Comparison of ENCODE assay signal across 9 cellular contexts in the genomic region with DNA sequence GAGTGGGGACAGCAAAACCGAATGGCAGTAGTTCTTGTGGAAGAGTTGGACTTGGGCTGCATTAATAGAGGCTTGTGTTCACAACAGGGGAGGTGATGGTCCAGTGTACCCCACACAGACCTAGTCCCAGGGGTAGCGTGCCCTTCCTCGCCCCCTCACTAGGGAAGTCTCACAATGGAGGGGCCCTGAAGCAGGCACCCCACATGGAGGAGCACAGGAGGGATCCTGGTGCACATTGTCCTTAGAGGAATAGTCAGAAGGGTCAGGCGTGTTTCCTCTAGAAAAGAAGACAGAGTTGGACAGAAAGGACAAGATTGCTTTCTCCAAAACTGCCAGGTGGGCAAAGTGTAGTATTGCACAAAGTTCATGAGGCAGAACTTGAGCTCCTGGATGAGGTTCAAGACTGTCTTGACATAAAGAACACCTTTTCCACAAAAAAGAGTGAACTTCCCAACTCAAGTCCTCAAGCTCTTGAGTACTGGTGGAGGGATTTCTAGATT. TPM values are rescaled to one million over a fixed set of nuclear protein-coding genes. Genes with fewer than 3 reads are reported as not detected.
DNase-seq lines count a peak whose midpoint lies in the region; ATAC-seq, FAIRE-seq and TF ChIP-seq lines count a peak whose summit lies in the region.
"Had no signal": no experiment of that assay in that cellular context is flagged by ENCODE, and none has a peak within 500 bp of the region (broad histone marks: within the 10 kb centered on the region; RNA-seq: fewer than 3 reads in every experiment).

No MANE protein-coding gene starts in this region.

- intact Hi-C loops in kidney (cut with DNase I) = no loop called here

- H3K4me1 Mint-ChIP-seq in activated CD8-positive, alpha-beta memory T cell treated with anti-CD3 and anti-CD28 coated beads, Interleukin-2, amount 10 ng/mL, durations not matched to agents 7 days and 5 days = peaks cover 3% of the 10 kb centered on the region
- peaks cover 42% of the 10 kb centered on the region for H3K4me1 Mint-ChIP-seq in type B pancreatic cell (ENCODE audit: unreplicated experiment)

- H3K27me3 Mint-ChIP-seq in activated CD8-positive, alpha-beta memory T cell treated with anti-CD3 and anti-CD28 coated beads, Interleukin-2, amount 10 ng/mL, durations not matched to agents 7 days and 5 days = no peaks in the 10 kb centered on the region
- no peaks in the 10 kb centered on the region for H3K27me3 Mint-ChIP-seq in type B pancreatic cell

- H3K9me3 ChIP-seq in WERI-Rb-1 (ENCODE audit: severe bottlenecking) (no peaks in the 10 kb centered on the region), kidney (ENCODE audit: control insufficient read depth in 1 of 2, low read length in 2 of 2) (no peaks in the 10 kb centered on the region)

- H3K36me3 Mint-ChIP-seq in activated CD8-positive, alpha-beta memory T cell treated with anti-CD3 and anti-CD28 coated beads, Interleukin-2, amount 10 ng/mL, durations not matched to agents 7 days and 5 days = no peaks in the 10 kb centered on the region
- peaks cover 13% of the 10 kb centered on the region for H3K36me3 Mint-ChIP-seq in type B pancreatic cell

- H3K9ac ChIP-seq in kidney (ENCODE audit: low read length in 2 of 2) = peak overlapping the region in 1 of 2 donors; percentile 54

- H3K4me3 ChIP-seq in WERI-Rb-1 (ENCODE audit: low read depth, low read length) = peak overlapping the region; percentile 69
- peak overlapping the region in 1 of 2 donors; percentile 10 for H3K4me3 ChIP-seq in kidney (ENCODE audit: low read length in 2 of 2)

- FAIRE-seq in kidney (lab: Jason Lieb, UNC) = no peak

- peaks cover 49 to 51% of the 10 kb centered on the region in 2 donors for H3K4me1 ChIP-seq in kidney (ENCODE audit: control insufficient read depth in 1 of 2, insufficient read depth in 1 of 2, low read depth in 1 of 2, low read length in 2 of 2)

- H3K36me3 ChIP-seq in WERI-Rb-1 (peaks cover 10% of the 10 kb centered on the region; the same call in 1 of the 2 replicates), kidney (ENCODE audit: control insufficient read depth in 1 of 2, insufficient read depth in 2 of 2, low read length in 2 of 2) (peaks cover 17 to 30% of the 10 kb centered on the region in 2 donors)

- CTCF ChIA-PET in activated CD8-positive, alpha-beta memory T cell treated with anti-CD3 and anti-CD28 coated beads, Interleukin-2, amount 10 ng/mL, durations not matched to agents 7 days and 5 days (lab: Charles Lee) = interaction anchor here (0.7 to 6.3 kb wide), 33 partner anchors 8 to 623 kb away, joined by 3 to 95 read pairs (median 5); a partner anchor contains a TSS

- no peak overlapping the region for H3K27ac ChIP-seq in WERI-Rb-1
- H3K27ac ChIP-seq in kidney (ENCODE audit: low read depth in 2 of 2, low read length in 2 of 2) = peak overlapping the region; percentile 94 to 96

- ATAC-seq in activated CD8-positive, alpha-beta memory T cell treated with anti-CD3 and anti-CD28 coated beads, Interleukin-2, amount 10 ng/mL, durations not matched to agents 7 days and 5 days = peak; percentile 10

- H3K27ac Mint-ChIP-seq in activated CD8-positive, alpha-beta memory T cell treated with anti-CD3 and anti-CD28 coated beads, Interleukin-2, amount 10 ng/mL, durations not matched to agents 7 days and 5 days = no peak overlapping the region
- peak overlapping the region; percentile 69 for H3K27ac Mint-ChIP-seq in type B pancreatic cell

- no peak for DNase-seq in activated CD8-positive, alpha-beta memory T cell treated with anti-CD3 and anti-CD28 coated beads, Interleukin-2, amount 10 ng/mL, durations not matched to agents 7 days and 5 days
- DNase-seq in activated CD8-positive, alpha-beta memory T cell treated with anti-CD3 and anti-CD28 coated beads, Interleukin-2, amount 50 U/mL, for 48 hours = no peak
- no peak for DNase-seq in WERI-Rb-1
- no peak for DNase-seq in kidney
- DNase-seq in type B pancreatic cell (ENCODE audit: extremely low spot score, unreplicated experiment) = no peak
- DNase-seq in amniotic stem cell (lab: John Stamatoyannopoulos, UW) = no peak
- DNase-seq in HT-29 (ENCODE audit: low spot score) = no peak
- no peak for DNase-seq in SKM-1 treated with dmso at 0.1 percent for 144 hours (lab: John Stamatoyannopoulos, UW; ENCODE audit: unreplicated experiment)
- DNase-seq: occipital lobe had no signal

- no peaks in the 10 kb centered on the region for H3K27me3 ChIP-seq in WERI-Rb-1 (ENCODE audit: insufficient read depth, low read depth, severe bottlenecking)

- no peaks in the 10 kb centered on the region for H3K9me3 Mint-ChIP-seq in activated CD8-positive, alpha-beta memory T cell treated with anti-CD3 and anti-CD28 coated beads, Interleukin-2, amount 10 ng/mL, durations not matched to agents 7 days and 5 days (ENCODE audit: low read depth)
- no peaks in the 10 kb centered on the region for H3K9me3 Mint-ChIP-seq in type B pancreatic cell

- TF ChIP-seq CTCF in WERI-Rb-1 (IDR thresholded peaks at IDR 0.05; ENCODE audit: low read depth, low read length) (no peak), kidney (IDR thresholded peaks at IDR 0.05; ENCODE audit: borderline replicate concordance, extremely low read depth, insufficient read depth) (no peak), type B pancreatic cell (conservative IDR thresholded peaks at IDR 0.05) (no peak)

- H3K4me3 Mint-ChIP-seq in activated CD8-positive, alpha-beta memory T cell treated with anti-CD3 and anti-CD28 coated beads, Interleukin-2, amount 10 ng/mL, durations not matched to agents 7 days and 5 days = no peak overlapping the region
- peak overlapping the region; percentile 47 for H3K4me3 Mint-ChIP-seq in type B pancreatic cell

RNA-seq across cellular contexts. Expression of a gene that starts 23.3 kb away (rescaled TPM):
- not detected for total RNA-seq in activated CD8-positive, alpha-beta memory T cell treated with anti-CD3 and anti-CD28 coated beads, Interleukin-2, amount 10 ng/mL, durations not matched to agents 7 days and 5 days
- total RNA-seq in kidney = 33.3 TPM
- 166 TPM for polyA plus RNA-seq in kidney (ENCODE audit: insufficient read depth, low read depth, low replicate concordance)
- total RNA-seq in type B pancreatic cell (ENCODE audit: low replicate concordance) = 7.3 and 10.0 TPM in 2 replicates
- total RNA-seq in HT-29 (2014; rRNA removed; shearing (Covaris generic)) = 0.15 TPM in 1 of 2 replicates, not detected in the other

RNA-seq across cellular contexts. Expression of a gene that starts 37.6 kb away (rescaled TPM):
- total RNA-seq in activated CD8-positive, alpha-beta memory T cell treated with anti-CD3 and anti-CD28 coated beads, Interleukin-2, amount 10 ng/mL, durations not matched to agents 7 days and 5 days = not detected
- total RNA-seq in kidney (32.4 TPM), type B pancreatic cell (ENCODE audit: low replicate concordance) (0.69 and 1.2 TPM in 2 replicates)
- 1,159 TPM for polyA plus RNA-seq in kidney (ENCODE audit: insufficient read depth, low read depth, low replicate concordance)
- total RNA-seq in HT-29 (2014; rRNA removed; shearing (Covaris generic)) = 10.7 and 15.6 TPM in 2 replicates
- total RNA-seq: occipital lobe had no signal

RNA-seq across cellular contexts. Expression of a gene that starts 55.6 kb away (rescaled TPM):
- 1 to 10 TPM; 1.0 to 1.9 TPM for total RNA-seq in activated CD8-positive, alpha-beta memory T cell treated with anti-CD3 and anti-CD28 coated beads, Interleukin-2, amount 10 ng/mL, durations not matched to agents 7 days and 5 days
- total RNA-seq in kidney = 55.2 TPM
- polyA plus RNA-seq in kidney (ENCODE audit: insufficient read depth, low read depth, low replicate concordance) = 23.9 TPM
- 38.5 and 39.4 TPM in 2 replicates for total RNA-seq in type B pancreatic cell (ENCODE audit: low replicate concordance)
- 28.7 and 32.8 TPM in 2 replicates for total RNA-seq in HT-29 (2014; rRNA removed; shearing (Covaris generic))

Comparison
In these comparisons a context has a peak if more than half of its experiments do, and no peak if none do; other contexts are left out.
1. RNA of a gene that starts 55.6 kb away (total RNA-seq): 55.2 TPM in kidney (single experiment), 38.5 to 39.4 TPM in type B pancreatic cell and 28.7 to 32.8 TPM in HT-29; 1.0 to 1.9 TPM in activated CD8-positive, alpha-beta memory T cell treated with anti-CD3 and anti-CD28 coated beads, Interleukin-2, amount 10 ng/mL, durations not matched to agents 7 days and 5 days; every median in the first group is over 10 times any median in the second.